Comparison of ENCODE assay signal across 1 cellular context in genomic region chr14:21612324-21612723, GRCh38.
TF ChIP-seq lines count a peak whose summit lies in the region.

No MANE protein-coding gene starts in this region.

TF ChIP-seq in GM12878, 131 proteins besides CTCF, POLR2A, EP300 and RAD21:
- TF ChIP-seq RELB (IDR thresholded peaks at IDR 0.05; ENCODE audit: low read depth), result peak; percentile 45; the same call in 1 of the 2 replicates
- TF ChIP-seq NFIC (IDR thresholded peaks at IDR 0.05; ENCODE audit: low read depth, low read length), result 0 out of 2 replicates have a peak, but pooled peaks have one; percentile 24
- TF ChIP-seq PKNOX1 (IDR thresholded peaks at IDR 0.05), result no peak
- TF ChIP-seq MEF2B (IDR thresholded peaks at IDR 0.05; ENCODE audit: partially characterized antibody, poor library complexity, severe bottlenecking), result peak; percentile 16
- 0 out of 2 replicates have a peak, but pooled peaks have one; percentile 28 for TF ChIP-seq DPF2 (IDR thresholded peaks at IDR 0.05)
- no peak for TF ChIP-seq ZNF592 (IDR thresholded peaks at IDR 0.05)
- no peak for TF ChIP-seq TARDBP (IDR thresholded peaks at IDR 0.05; ENCODE audit: borderline replicate concordance)
- no peak for TF ChIP-seq BACH1 (IDR thresholded peaks at IDR 0.05; ENCODE audit: borderline replicate concordance)
- TF ChIP-seq EED (IDR thresholded peaks at IDR 0.05; ENCODE audit: low read depth), result no peak
- TF ChIP-seq IKZF2 (IDR thresholded peaks at IDR 0.05), result 0 out of 4 replicates have a peak, but pooled peaks of 1 of the 2 experiments have one; percentile 18
- no peak for TF ChIP-seq EZH2 (IDR thresholded peaks at IDR 0.05; ENCODE audit: borderline replicate concordance, control insufficient read depth, low read depth, low read length)
- peak; percentile 84 for TF ChIP-seq NR2F1 (conservative IDR thresholded peaks at IDR 0.05)
- no peak for TF ChIP-seq CREM (IDR thresholded peaks at IDR 0.05; ENCODE audit: low read depth)
- 0 out of 2 replicates have a peak, but pooled peaks have one; percentile 29 for TF ChIP-seq ATF7 (IDR thresholded peaks at IDR 0.05; ENCODE audit: low read depth)
- peak; percentile 55 for TF ChIP-seq IKZF1 (conservative IDR thresholded peaks at IDR 0.05)
- TF ChIP-seq MEF2A (IDR thresholded peaks at IDR 0.05; ENCODE audit: insufficient read depth, low read depth, low read length), result 0 out of 2 replicates have a peak, but pooled peaks have one; percentile 69
- peak; percentile 15; the same call in 1 of the 2 replicates for TF ChIP-seq IRF4 (IDR thresholded peaks at IDR 0.05; ENCODE audit: low read depth, low read length)
- peak in 1 of 2 experiments; percentile 62; a peak in 2 of 4 replicates for TF ChIP-seq BHLHE40 (IDR thresholded peaks at IDR 0.05; ENCODE audit: borderline replicate concordance in 1 of 2, low read depth in 2 of 2, low read length in 1 of 2)
- 0 out of 2 replicates have a peak, but pooled peaks have one; percentile 29 for TF ChIP-seq NR2C1 (IDR thresholded peaks at IDR 0.05)
- no peak for TF ChIP-seq ZNF687 (IDR thresholded peaks at IDR 0.05)
- peak; percentile 34; the same call in 1 of the 2 replicates for TF ChIP-seq FOXK2 (IDR thresholded peaks at IDR 0.05)
- TF ChIP-seq JUNB (IDR thresholded peaks at IDR 0.05), result peak; percentile 57; the same call in 1 of the 2 replicates
